8 cellular contexts compared by ENCODE assay signal in the genomic region with DNA sequence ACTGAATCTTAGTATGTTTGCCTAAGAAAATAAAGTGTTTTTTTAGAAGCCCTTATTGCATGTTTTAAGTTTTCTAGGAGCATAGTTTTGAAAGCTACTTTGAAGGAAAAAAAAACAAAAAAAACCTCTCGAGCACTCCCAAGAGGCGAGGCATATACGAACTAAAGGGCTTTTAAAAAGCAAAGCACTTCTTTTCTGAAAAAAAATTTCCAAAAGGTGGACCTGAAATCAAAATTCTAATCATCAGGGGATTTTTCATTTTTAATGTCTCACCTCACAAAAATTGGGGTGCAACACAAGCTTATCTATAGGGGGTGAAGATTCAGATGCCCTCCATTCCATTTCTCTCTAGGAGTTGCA. TPM values are rescaled to one million over a fixed set of nuclear protein-coding genes. Genes with fewer than 3 reads are reported as not detected.
DNase-seq lines count a peak whose midpoint lies in the region; ATAC-seq and TF ChIP-seq lines count a peak whose summit lies in the region.

No MANE protein-coding gene starts in this region.

- H3K9me3 ChIP-seq in DND-41 (ENCODE audit: insufficient read depth, low read length, severe bottlenecking) = no peaks in the 10 kb centered on the region
- no peaks in the 10 kb centered on the region for H3K9me3 ChIP-seq in Karpas-422 (ENCODE audit: low read length)

- DNase-seq in DND-41 = no peak
- DNase-seq in Karpas-422 = no peak
- no peak for DNase-seq in dorsolateral prefrontal cortex
- DNase-seq in nephron progenitor cell = no peak
- DNase-seq in hepatic stellate cell (ENCODE audit: low spot score) = no peak
- no peak for DNase-seq in NCI-H2029 treated with DMSO at 0.1 percent for 48 hours (lab: John Stamatoyannopoulos, UW)

- peak overlapping the region; percentile 67 to 78; a peak in 3 of 4 replicates for H3K4me3 ChIP-seq in DND-41 (ENCODE audit: low read depth in 1 of 2, low read length in 2 of 2)
- peak overlapping the region; percentile 97 for H3K4me3 ChIP-seq in Karpas-422 (ENCODE audit: low read length)
- peak overlapping the region; percentile 57 to 97 (median 89) for H3K4me3 ChIP-seq in dorsolateral prefrontal cortex

- H3K4me1 ChIP-seq in DND-41 (ENCODE audit: insufficient read depth, low read length) = peaks cover 47% of the 10 kb centered on the region
- peaks cover 23% of the 10 kb centered on the region for H3K4me1 ChIP-seq in Karpas-422 (ENCODE audit: low read length)

- intact Hi-C loops in dorsolateral prefrontal cortex (cut with DNase I) = loop anchor here (10.0 kb wide), 2 partner anchors 213 to 363 kb away; a partner anchor contains a TSS

- H3K36me3 Mint-ChIP-seq in nephron progenitor cell (ENCODE audit: low read depth) = peaks cover 52% of the 10 kb centered on the region

- H3K79me2 ChIP-seq in DND-41 (ENCODE audit: insufficient read depth, low read length) = peaks cover 65% of the 10 kb centered on the region
- peaks cover 79% of the 10 kb centered on the region for H3K79me2 ChIP-seq in Karpas-422 (ENCODE audit: low read length)

- H3K27me3 ChIP-seq in DND-41 (ENCODE audit: insufficient read depth, low read length, poor library complexity) (no peaks in the 10 kb centered on the region), Karpas-422 (ENCODE audit: low read length) (no peaks in the 10 kb centered on the region), dorsolateral prefrontal cortex (no peaks in the 10 kb centered on the region)

- H3K4me2 ChIP-seq in DND-41 (ENCODE audit: insufficient read depth, low read length) (peak overlapping the region; percentile 82), Karpas-422 (ENCODE audit: low read depth, low read length, poor library complexity, severe bottlenecking) (peak overlapping the region; percentile 95)

- H3K27ac Mint-ChIP-seq in nephron progenitor cell = peak overlapping the region; percentile 99

- peak overlapping the region; percentile 98 for H3K4me3 Mint-ChIP-seq in nephron progenitor cell

- H3K27me3 Mint-ChIP-seq in nephron progenitor cell (ENCODE audit: low read depth, poor library complexity) = no peaks in the 10 kb centered on the region

- H3K36me3 ChIP-seq in DND-41 (ENCODE audit: insufficient read depth, low read length) (peaks cover 45% of the 10 kb centered on the region), Karpas-422 (ENCODE audit: insufficient read depth, low read length) (peaks cover 34% of the 10 kb centered on the region)

- peak; percentile 41 for TF ChIP-seq CTCF in DND-41 (IDR thresholded peaks at IDR 0.05; ENCODE audit: borderline replicate concordance, extremely low read depth, low read length, poor library complexity, severe bottlenecking)
- peak in 5 of 56 donors; percentile 3 to 22 (median 9) for TF ChIP-seq CTCF in dorsolateral prefrontal cortex (IDR thresholded peaks at IDR 0.05 in 54 of 56, conservative IDR thresholded peaks at IDR 0.05 in 2 of 56; ENCODE audit: low read depth in 1 of 56, partially characterized antibody in 56 of 56)
- peak; percentile 16 for TF ChIP-seq CTCF in nephron progenitor cell (IDR thresholded peaks at IDR 0.05)

- peak; percentile 7 for ATAC-seq in DND-41 (ENCODE audit: insufficient read depth, low read depth)
- no peak for ATAC-seq in GM21367 (IDR thresholded peaks at IDR 0.05; ENCODE audit: unreplicated experiment)
- ATAC-seq in GM21423 (IDR thresholded peaks at IDR 0.05; ENCODE audit: unreplicated experiment) = no peak

- H3K9me2 ChIP-seq in Karpas-422 (replicated peaks; ENCODE audit: insufficient read depth, low read length) = no peaks in the 10 kb centered on the region

- peaks cover 40% of the 10 kb centered on the region for H3K4me1 Mint-ChIP-seq in nephron progenitor cell

- peak overlapping the region; percentile 89 for H2AFZ ChIP-seq in DND-41 (ENCODE audit: low read depth, low read length)
- peak overlapping the region; percentile 99 for H2AFZ ChIP-seq in Karpas-422 (ENCODE audit: low read length)

- peaks cover 4% of the 10 kb centered on the region for H3K9me3 Mint-ChIP-seq in nephron progenitor cell

- H4K20me1 ChIP-seq in DND-41 (ENCODE audit: insufficient read depth, low read length) (no peaks in the 10 kb centered on the region; the same call in 1 of the 2 replicates), Karpas-422 (ENCODE audit: insufficient read depth, low read depth, low read length) (no peaks in the 10 kb centered on the region)

- H3K9ac ChIP-seq in DND-41 (ENCODE audit: low read depth, low read length) = peak overlapping the region; percentile 73
- H3K9ac ChIP-seq in Karpas-422 (ENCODE audit: low read length) = peak overlapping the region; percentile 93

- H3K27ac ChIP-seq in DND-41 (ENCODE audit: low read length) (peak overlapping the region; percentile 91), Karpas-422 (ENCODE audit: low read length) (peak overlapping the region; percentile 70), dorsolateral prefrontal cortex (peak overlapping the region in 56 of 59 donors; percentile 51 to 97 (median 89))

RNA-seq across cellular contexts. Expression of a gene that starts 0.6 kb away (rescaled TPM):
- 21.2 and 22.7 TPM in 2 replicates for total RNA-seq in Karpas-422 (2014; rRNA removed; shearing (Covaris generic); ENCODE audit: low replicate concordance)
- 10 to 100 TPM in 119 of 120 experiments, 1 to 10 TPM in 1; 9.6 to 28.8 (median 19.1) TPM for total RNA-seq in dorsolateral prefrontal cortex

RNA-seq across cellular contexts. Expression of a gene that starts 0.7 kb away (rescaled TPM):
- total RNA-seq in Karpas-422 (2014; rRNA removed; shearing (Covaris generic); ENCODE audit: low replicate concordance) = 3.8 and 19.2 TPM in 2 replicates
- total RNA-seq in dorsolateral prefrontal cortex = 10 to 100 TPM; 38.1 to 72.7 (median 52.8) TPM
